Comparison of ENCODE assay signal across 5 cellular contexts in genomic region chr1:202191391-202191790, GRCh38. TPM values are rescaled to one million over a fixed set of nuclear protein-coding genes. Genes with fewer than 3 reads are reported as not detected.
"Had no signal": no experiment of that assay in that cellular context is flagged by ENCODE, and none has a peak within 500 bp of the region (broad histone marks: within the 10 kb centered on the region; RNA-seq: fewer than 3 reads in every experiment).

No MANE protein-coding gene starts in this region.

RNA-seq across cellular contexts. Expression of gene LGR6, which starts 2.2 kb away (rescaled TPM):
- total RNA-seq: GM23248, H4, HFFc6 had no signal
- polyA plus RNA-seq: GM23248 had no signal

RNA-seq across cellular contexts. Expression of gene PTPN7, which starts 31.0 kb away (rescaled TPM):
- total RNA-seq: GM23248, GM23338, H1, HFFc6 had no signal
- polyA plus RNA-seq: GM23248, GM23338 had no signal
